In genomic region chr10:126242352-126243260, GRCh38 we compare ENCODE assay signal across 9 cellular contexts.
DNase-seq lines count a peak whose midpoint lies in the region; ATAC-seq, FAIRE-seq and TF ChIP-seq lines count a peak whose summit lies in the region.
"Had no signal": no experiment of that assay in that cellular context is flagged by ENCODE, and none has a peak within 500 bp of the region (broad histone marks: within the 10 kb centered on the region; RNA-seq: fewer than 3 reads in every experiment).

No MANE protein-coding gene starts in this region.

- no peak for FAIRE-seq in kidney (lab: Jason Lieb, UNC)

- H3K27ac ChIP-seq in kidney (ENCODE audit: low read depth in 2 of 2, low read length in 2 of 2): no peak overlapping the region

- ATAC-seq in Right ventricle myocardium inferior (peak; percentile 76), HG03280 (IDR thresholded peaks at IDR 0.05; ENCODE audit: unreplicated experiment) (no peak)
- ATAC-seq: HCT116 had no signal

- TF ChIP-seq CTCF in choroid plexus epithelial cell (conservative IDR thresholded peaks at IDR 0.05; ENCODE audit: low read depth, low read length): no peak
- no peak for TF ChIP-seq CTCF in kidney (IDR thresholded peaks at IDR 0.05; ENCODE audit: borderline replicate concordance, extremely low read depth, insufficient read depth)

- H3K4me1 ChIP-seq in kidney (ENCODE audit: control insufficient read depth in 1 of 2, insufficient read depth in 1 of 2, low read depth in 1 of 2, low read length in 2 of 2): peaks cover 0 to 3% of the 10 kb centered on the region in 2 donors

- H3K4me3 ChIP-seq in choroid plexus epithelial cell (ENCODE audit: low read depth, low read length): no peak overlapping the region
- H3K4me3 ChIP-seq in kidney (ENCODE audit: low read length in 2 of 2): no peak overlapping the region

- intact Hi-C loops in Right ventricle myocardium inferior (cut with DNase I) (no loop called here), cardiac septum (cut with DNase I) (no loop called here), kidney (cut with DNase I) (no loop called here)

- H3K36me3 ChIP-seq in kidney (ENCODE audit: control insufficient read depth in 1 of 2, insufficient read depth in 2 of 2, low read length in 2 of 2): no peaks in the 10 kb centered on the region

- no peak overlapping the region for H3K9ac ChIP-seq in kidney (ENCODE audit: low read length in 2 of 2)

- H3K9me3 ChIP-seq in kidney (ENCODE audit: control insufficient read depth in 1 of 2, low read length in 2 of 2): no peaks in the 10 kb centered on the region

- DNase-seq in Right ventricle myocardium inferior (ENCODE audit: missing footprints) (peak; percentile 79), cardiac septum (ENCODE audit: low spot score) (no peak), choroid plexus epithelial cell (ENCODE audit: low read depth) (peak; percentile 95), kidney (peak; percentile 83), Kasumi-1 (lab: John Stamatoyannopoulos, UW) (no peak)
- no peak for DNase-seq in activated effector memory CD4-positive, alpha-beta T cell treated with anti-CD3 and anti-CD28 coated beads, Interleukin-2, amount 50 U/mL, for 16 hours
- DNase-seq in activated CD4-positive, CD25-positive, alpha-beta regulatory T cell (lab: John Stamatoyannopoulos, UW): no peak

Comparison
In these comparisons a context has a peak if more than half of its experiments do, and no peak if none do; other contexts are left out.
1. DNase-seq: peak in Right ventricle myocardium inferior (single experiment), choroid plexus epithelial cell (single experiment) and kidney (single experiment); none in cardiac septum (single experiment), Kasumi-1 (0 of 2), activated effector memory CD4-positive, alpha-beta T cell treated with anti-CD3 and anti-CD28 coated beads, Interleukin-2, amount 50 U/mL, for 16 hours (single experiment) and activated CD4-positive, CD25-positive, alpha-beta regulatory T cell (0 of 4).